Comparison of ENCODE assay signal across 22 cellular contexts in genomic region chr2:192379736-192380135, GRCh38.
"Had no signal": no experiment of that assay in that cellular context is flagged by ENCODE, and none has a peak within 500 bp of the region (broad histone marks: within the 10 kb centered on the region; RNA-seq: fewer than 3 reads in every experiment).

No MANE protein-coding gene starts in this region.

- ATAC-seq: esophagus mucosa; foreskin keratinocyte; gastroesophageal sphincter; heart left ventricle; left ventricle myocardium superior; lower lobe of right lung; natural killer cell; pancreas; right lobe of liver; stimulated activated naive B cell treated with anti-CD40 and anti-IgM and Interleukin-4, amounts not matched to agents 10 μg/mL and 1 μg/mL and 100 μg/mL, for 72 hours had no signal

- H3K27ac ChIP-seq: colonic mucosa, epithelial cell of prostate, foreskin keratinocyte, gastroesophageal sphincter, heart left ventricle, hepatocyte, lower lobe of right lung, neutrophil, pancreas, right lobe of liver, thoracic aorta, tibial nerve, upper lobe of left lung had no signal

- H3K36me3 ChIP-seq: colonic mucosa, gastroesophageal sphincter, heart left ventricle, lower lobe of right lung, neutrophil, pancreas, right lobe of liver, thoracic aorta, tibial nerve, upper lobe of left lung had no signal

- H3K9me3 ChIP-seq: colonic mucosa, gastroesophageal sphincter, lower lobe of right lung, neutrophil, pancreas, right lobe of liver, thoracic aorta, upper lobe of left lung had no signal

- DNase-seq: colonic mucosa; effector CD8-positive, alpha-beta T cell; endodermal cell; foreskin keratinocyte; heart left ventricle; left ventricle myocardium superior; lower lobe of right lung; natural killer cell; pancreas; right lobe of liver; small intestine; stimulated activated CD4-positive, alpha-beta T cell treated with anti-CD3 and anti-CD28 coated beads, Interleukin-15, amount 100 ng/mL, for 24 hours; stimulated activated CD4-positive, alpha-beta T cell treated with anti-CD3 and anti-CD28 coated beads, Interleukin-2, amount 100 ng/mL, for 48 hours; stimulated activated naive B cell treated with anti-CD40 and anti-IgM and Interleukin-4, amounts not matched to agents 10 μg/mL and 1 μg/mL and 100 μg/mL, for 72 hours; upper lobe of left lung had no signal

- H3K4me3 ChIP-seq: colonic mucosa, gastroesophageal sphincter, heart left ventricle, hepatocyte, lower lobe of right lung, pancreas, right lobe of liver, thoracic aorta, tibial nerve, upper lobe of left lung had no signal
